ENCODE assay signal across 29 cellular contexts in the genomic region with DNA sequence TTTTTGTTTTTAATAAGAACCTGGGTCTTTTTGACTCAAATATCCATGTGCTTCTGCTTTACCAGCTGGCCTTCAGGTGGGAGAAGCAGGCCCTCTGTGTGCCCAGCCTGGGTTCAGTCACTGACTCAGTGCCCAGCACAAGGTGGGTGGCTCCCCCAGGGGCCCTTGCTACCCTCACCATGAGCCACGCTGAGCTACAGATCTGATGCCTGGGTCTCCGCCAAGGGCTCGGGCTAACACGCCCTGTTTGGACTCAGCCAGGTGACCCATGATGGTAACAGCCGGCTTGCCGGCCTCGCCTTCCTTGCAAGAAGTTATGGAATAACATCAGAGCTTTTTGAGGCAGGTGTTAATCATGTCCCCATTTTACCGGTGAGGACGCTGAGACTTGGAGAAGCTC.
"Had no signal": no experiment of that assay in that cellular context is flagged by ENCODE, and none has a peak within 500 bp of the region (broad histone marks: within the 10 kb centered on the region; RNA-seq: fewer than 3 reads in every experiment).

No MANE protein-coding gene starts in this region.

- H3K9me3 ChIP-seq: neutrophil, pancreas, prostate gland, right atrium auricular region, thoracic aorta, thyroid gland, upper lobe of right lung, uterus had no signal

- H3K36me3 Mint-ChIP-seq: naive B cell; naive thymus-derived CD8-positive, alpha-beta T cell; natural killer cell treated with Interleukin-12 subunit alpha and Interleukin-12 subunit beta and Interleukin-15 and Interleukin-18, amount 100 ng/mL, for 72 hours; stimulated activated memory B cell treated with anti-CD40 and anti-IgM and Interleukin-4, amounts not matched to agents 10 μg/mL and 1 μg/mL and 100 μg/mL, for 72 hours; type B pancreatic cell had no signal

- FAIRE-seq: pancreas had no signal

- H3K9me3 Mint-ChIP-seq: natural killer cell treated with Interleukin-12 subunit alpha and Interleukin-12 subunit beta and Interleukin-15 and Interleukin-18, amount 100 ng/mL, for 72 hours; stimulated activated memory B cell treated with anti-CD40 and anti-IgM and Interleukin-4, amounts not matched to agents 10 μg/mL and 1 μg/mL and 100 μg/mL, for 72 hours; stimulated activated naive CD8-positive, alpha-beta T cell treated with anti-CD3 and anti-CD28 coated beads, Interleukin-15, amount 100 ng/mL, for 72 hours had no signal

- H3K4me3 ChIP-seq: pancreas, prostate gland, right atrium auricular region, skin epidermis, smooth muscle cell, spleen, thoracic aorta, thyroid gland, tibial nerve, upper lobe of right lung, uterus had no signal

- DNase-seq: naive B cell; nucleus accumbens; pancreas; spleen; stimulated activated CD4-positive, alpha-beta T cell treated with anti-CD3 and anti-CD28 coated beads, Interleukin-12 subunit alpha, Interleukin-12 subunit beta, amount 100 ng/mL, for 4 hours; stimulated activated CD4-positive, alpha-beta T cell treated with anti-CD3 and anti-CD28 coated beads, Interleukin-1b, Interleukin-23, amount 100 ng/mL, for 48 hours; stimulated activated CD4-positive, alpha-beta T cell treated with anti-CD3 and anti-CD28 coated beads, Interleukin-4, amount 100 ng/mL, for 1 hour; stimulated activated CD4-positive, alpha-beta T cell treated with anti-CD3 and anti-CD28 coated beads, Interleukin-4, amount 100 ng/mL, for 4 hours; stimulated activated CD8-positive, alpha-beta memory T cell treated with anti-CD3 and anti-CD28 coated beads, Interleukin-4, amount 100 ng/mL, for 48 hours; stimulated activated naive CD4-positive, alpha-beta T cell; stimulated activated naive CD8-positive, alpha-beta T cell treated with anti-CD3 and anti-CD28 coated beads, Interleukin-15, amount 100 ng/mL, for 72 hours; stimulated activated naive CD8-positive, alpha-beta T cell treated with anti-CD3 and anti-CD28 coated beads, Interleukin-15, Interleukin-2, amounts not matched to agents 100 U/mL and 50 U/mL, for 24 hours; substantia nigra; upper lobe of right lung; uterus had no signal

- H3K27ac Mint-ChIP-seq: naive thymus-derived CD8-positive, alpha-beta T cell; natural killer cell treated with Interleukin-12 subunit alpha and Interleukin-12 subunit beta and Interleukin-15 and Interleukin-18, amount 100 ng/mL, for 72 hours; stimulated activated memory B cell treated with anti-CD40 and anti-IgM and Interleukin-4, amounts not matched to agents 10 μg/mL and 1 μg/mL and 100 μg/mL, for 72 hours; stimulated activated naive CD8-positive, alpha-beta T cell treated with anti-CD3 and anti-CD28 coated beads, Interleukin-15, amount 100 ng/mL, for 72 hours; type B pancreatic cell had no signal

- H3K4me2 ChIP-seq: smooth muscle cell had no signal

- H3K27ac ChIP-seq: neutrophil, pancreas, prostate gland, right atrium auricular region, skin epidermis, spleen, thoracic aorta, thyroid gland, tibial nerve, upper lobe of right lung, uterus had no signal

- H3K4me1 ChIP-seq: pancreas, prostate gland, right atrium auricular region, spleen, thyroid gland, tibial nerve, upper lobe of right lung, uterus had no signal

- H3K27me3 ChIP-seq: pancreas, right atrium auricular region, thyroid gland, tibial nerve, uterus had no signal

- H3K36me3 ChIP-seq: neutrophil, pancreas, prostate gland, right atrium auricular region, spleen, thoracic aorta, thyroid gland, tibial nerve, upper lobe of right lung, uterus had no signal

- H3K4me1 Mint-ChIP-seq: naive B cell; naive thymus-derived CD8-positive, alpha-beta T cell; stimulated activated memory B cell treated with anti-CD40 and anti-IgM and Interleukin-4, amounts not matched to agents 10 μg/mL and 1 μg/mL and 100 μg/mL, for 72 hours; stimulated activated naive CD8-positive, alpha-beta T cell treated with anti-CD3 and anti-CD28 coated beads, Interleukin-15, amount 100 ng/mL, for 72 hours had no signal

- ATAC-seq: naive thymus-derived CD8-positive, alpha-beta T cell; natural killer cell treated with Interleukin-12 subunit alpha and Interleukin-12 subunit beta and Interleukin-15 and Interleukin-18, amount 100 ng/mL, for 72 hours; pancreas; sciatic nerve; stimulated activated memory B cell treated with anti-CD40 and anti-IgM and Interleukin-4, amounts not matched to agents 10 μg/mL and 1 μg/mL and 100 μg/mL, for 72 hours; stimulated activated naive CD8-positive, alpha-beta T cell treated with anti-CD3 and anti-CD28 coated beads, Interleukin-15, amount 100 ng/mL, for 72 hours; stimulated activated naive CD8-positive, alpha-beta T cell treated with anti-CD3 and anti-CD28 coated beads, Interleukin-15, Interleukin-2, amounts not matched to agents 100 U/mL and 50 U/mL, for 24 hours had no signal

- H3K4me3 Mint-ChIP-seq: naive B cell; naive thymus-derived CD8-positive, alpha-beta T cell; natural killer cell treated with Interleukin-12 subunit alpha and Interleukin-12 subunit beta and Interleukin-15 and Interleukin-18, amount 100 ng/mL, for 72 hours; neural crest cell; stimulated activated memory B cell treated with anti-CD40 and anti-IgM and Interleukin-4, amounts not matched to agents 10 μg/mL and 1 μg/mL and 100 μg/mL, for 72 hours; stimulated activated naive CD8-positive, alpha-beta T cell treated with anti-CD3 and anti-CD28 coated beads, Interleukin-15, amount 100 ng/mL, for 72 hours; type B pancreatic cell had no signal
